Comparison of ENCODE assay signal across 1 cellular context in genomic region chr10:58266003-58266825, GRCh38.
TF ChIP-seq lines count a peak whose summit lies in the region.

No MANE protein-coding gene starts in this region.

TF ChIP-seq in GM12878, 131 proteins besides CTCF, POLR2A, EP300 and RAD21 (continued from another document and continues in another):
- TF ChIP-seq, protein P1, sequence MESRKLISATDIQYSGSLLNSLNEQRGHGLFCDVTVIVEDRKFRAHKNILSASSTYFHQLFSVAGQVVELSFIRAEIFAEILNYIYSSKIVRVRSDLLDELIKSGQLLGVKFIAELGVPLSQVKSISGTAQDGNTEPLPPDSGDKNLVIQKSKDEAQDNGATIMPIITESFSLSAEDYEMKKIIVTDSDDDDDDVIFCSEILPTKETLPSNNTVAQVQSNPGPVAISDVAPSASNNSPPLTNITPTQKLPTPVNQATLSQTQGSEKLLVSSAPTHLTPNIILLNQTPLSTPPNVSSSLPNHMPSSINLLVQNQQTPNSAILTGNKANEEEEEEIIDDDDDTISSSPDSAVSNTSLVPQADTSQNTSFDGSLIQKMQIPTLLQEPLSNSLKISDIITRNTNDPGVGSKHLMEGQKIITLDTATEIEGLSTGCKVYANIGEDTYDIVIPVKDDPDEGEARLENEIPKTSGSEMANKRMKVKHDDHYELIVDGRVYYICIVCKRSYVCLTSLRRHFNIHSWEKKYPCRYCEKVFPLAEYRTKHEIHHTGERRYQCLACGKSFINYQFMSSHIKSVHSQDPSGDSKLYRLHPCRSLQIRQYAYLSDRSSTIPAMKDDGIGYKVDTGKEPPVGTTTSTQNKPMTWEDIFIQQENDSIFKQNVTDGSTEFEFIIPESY (IDR thresholded peaks at IDR 0.05) = no peak
- TF ChIP-seq SMAD5 (IDR thresholded peaks at IDR 0.05; ENCODE audit: low read depth) (no peak), SP1 (IDR thresholded peaks at IDR 0.05; ENCODE audit: low read depth, low read length) (no peak), FOXK2 (IDR thresholded peaks at IDR 0.05) (no peak), TARDBP (IDR thresholded peaks at IDR 0.05; ENCODE audit: borderline replicate concordance) (no peak), RUNX3 (IDR thresholded peaks at IDR 0.05; ENCODE audit: low read length) (no peak; the same call in 1 of the 2 replicates), ZNF687 (IDR thresholded peaks at IDR 0.05) (peak; percentile 21; the same call in 1 of the 2 replicates), BCL3 (IDR thresholded peaks at IDR 0.05; ENCODE audit: borderline replicate concordance, insufficient read depth, low read depth, low read length, poor library complexity, severe bottlenecking) (no peak), MTA3 (IDR thresholded peaks at IDR 0.05; ENCODE audit: borderline replicate concordance, low read length) (no peak), HCFC1 (IDR thresholded peaks at IDR 0.05; ENCODE audit: low read length) (no peak), RELA (IDR thresholded peaks at IDR 0.05; ENCODE audit: borderline replicate concordance, partially characterized antibody) (no peak), NFXL1 (IDR thresholded peaks at IDR 0.05; ENCODE audit: borderline replicate concordance) (no peak), MXI1 (IDR thresholded peaks at IDR 0.05; ENCODE audit: low read depth, low read length) (peak; percentile 54; the same call in 1 of the 2 replicates), EZH2 (IDR thresholded peaks at IDR 0.05; ENCODE audit: borderline replicate concordance, control insufficient read depth, low read depth, low read length) (no peak), FOXM1 (IDR thresholded peaks at IDR 0.05; ENCODE audit: low read depth, low read length) (no peak), ASH2L (IDR thresholded peaks at IDR 0.05; ENCODE audit: borderline replicate concordance, low read depth) (no peak), SUPT20H (IDR thresholded peaks at IDR 0.05; ENCODE audit: borderline replicate concordance, control insufficient read depth, low read depth, low read length) (no peak), GABPA (IDR thresholded peaks at IDR 0.05; ENCODE audit: low read depth) (0 out of 2 replicates have a peak, but pooled peaks have one; percentile 37), IKZF2 (IDR thresholded peaks at IDR 0.05) (no peak), TAF1 (IDR thresholded peaks at IDR 0.05; ENCODE audit: borderline replicate concordance, low read depth, low read length) (no peak), ZNF207 (IDR thresholded peaks at IDR 0.05; ENCODE audit: borderline replicate concordance) (no peak), NRF1 (conservative IDR thresholded peaks at IDR 0.05; ENCODE audit: low read depth, low read length) (no peak), YBX1 (IDR thresholded peaks at IDR 0.05) (no peak), BMI1 (IDR thresholded peaks at IDR 0.05; ENCODE audit: borderline replicate concordance) (no peak), ZNF384 (IDR thresholded peaks at IDR 0.05; ENCODE audit: borderline replicate concordance, low read depth, low read length) (no peak), E2F4 (IDR thresholded peaks at IDR 0.05; ENCODE audit: low read depth, low read length) (no peak), MEF2B (IDR thresholded peaks at IDR 0.05; ENCODE audit: partially characterized antibody, poor library complexity, severe bottlenecking) (no peak), CHD1 (IDR thresholded peaks at IDR 0.05; ENCODE audit: low read depth, low read length) (no peak), PML (IDR thresholded peaks at IDR 0.05; ENCODE audit: low read length) (0 out of 2 replicates have a peak, but pooled peaks have one; percentile 10), ZNF217 (IDR thresholded peaks at IDR 0.05) (no peak), NR2F1 (conservative IDR thresholded peaks at IDR 0.05) (no peak), ZNF274 (IDR thresholded peaks at IDR 0.05; ENCODE audit: insufficient read depth, insufficient read length) (no peak)
- TF ChIP-seq, protein P2, sequence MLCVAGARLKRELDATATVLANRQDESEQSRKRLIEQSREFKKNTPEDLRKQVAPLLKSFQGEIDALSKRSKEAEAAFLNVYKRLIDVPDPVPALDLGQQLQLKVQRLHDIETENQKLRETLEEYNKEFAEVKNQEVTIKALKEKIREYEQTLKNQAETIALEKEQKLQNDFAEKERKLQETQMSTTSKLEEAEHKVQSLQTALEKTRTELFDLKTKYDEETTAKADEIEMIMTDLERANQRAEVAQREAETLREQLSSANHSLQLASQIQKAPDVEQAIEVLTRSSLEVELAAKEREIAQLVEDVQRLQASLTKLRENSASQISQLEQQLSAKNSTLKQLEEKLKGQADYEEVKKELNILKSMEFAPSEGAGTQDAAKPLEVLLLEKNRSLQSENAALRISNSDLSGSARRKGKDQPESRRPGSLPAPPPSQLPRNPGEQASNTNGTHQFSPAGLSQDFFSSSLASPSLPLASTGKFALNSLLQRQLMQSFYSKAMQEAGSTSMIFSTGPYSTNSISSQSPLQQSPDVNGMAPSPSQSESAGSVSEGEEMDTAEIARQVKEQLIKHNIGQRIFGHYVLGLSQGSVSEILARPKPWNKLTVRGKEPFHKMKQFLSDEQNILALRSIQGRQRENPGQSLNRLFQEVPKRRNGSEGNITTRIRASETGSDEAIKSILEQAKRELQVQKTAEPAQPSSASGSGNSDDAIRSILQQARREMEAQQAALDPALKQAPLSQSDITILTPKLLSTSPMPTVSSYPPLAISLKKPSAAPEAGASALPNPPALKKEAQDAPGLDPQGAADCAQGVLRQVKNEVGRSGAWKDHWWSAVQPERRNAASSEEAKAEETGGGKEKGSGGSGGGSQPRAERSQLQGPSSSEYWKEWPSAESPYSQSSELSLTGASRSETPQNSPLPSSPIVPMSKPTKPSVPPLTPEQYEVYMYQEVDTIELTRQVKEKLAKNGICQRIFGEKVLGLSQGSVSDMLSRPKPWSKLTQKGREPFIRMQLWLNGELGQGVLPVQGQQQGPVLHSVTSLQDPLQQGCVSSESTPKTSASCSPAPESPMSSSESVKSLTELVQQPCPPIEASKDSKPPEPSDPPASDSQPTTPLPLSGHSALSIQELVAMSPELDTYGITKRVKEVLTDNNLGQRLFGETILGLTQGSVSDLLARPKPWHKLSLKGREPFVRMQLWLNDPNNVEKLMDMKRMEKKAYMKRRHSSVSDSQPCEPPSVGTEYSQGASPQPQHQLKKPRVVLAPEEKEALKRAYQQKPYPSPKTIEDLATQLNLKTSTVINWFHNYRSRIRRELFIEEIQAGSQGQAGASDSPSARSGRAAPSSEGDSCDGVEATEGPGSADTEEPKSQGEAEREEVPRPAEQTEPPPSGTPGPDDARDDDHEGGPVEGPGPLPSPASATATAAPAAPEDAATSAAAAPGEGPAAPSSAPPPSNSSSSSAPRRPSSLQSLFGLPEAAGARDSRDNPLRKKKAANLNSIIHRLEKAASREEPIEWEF (IDR thresholded peaks at IDR 0.05; ENCODE audit: insufficient replicate concordance, low read depth, low read length) = no peak
- TF ChIP-seq, protein P3, sequence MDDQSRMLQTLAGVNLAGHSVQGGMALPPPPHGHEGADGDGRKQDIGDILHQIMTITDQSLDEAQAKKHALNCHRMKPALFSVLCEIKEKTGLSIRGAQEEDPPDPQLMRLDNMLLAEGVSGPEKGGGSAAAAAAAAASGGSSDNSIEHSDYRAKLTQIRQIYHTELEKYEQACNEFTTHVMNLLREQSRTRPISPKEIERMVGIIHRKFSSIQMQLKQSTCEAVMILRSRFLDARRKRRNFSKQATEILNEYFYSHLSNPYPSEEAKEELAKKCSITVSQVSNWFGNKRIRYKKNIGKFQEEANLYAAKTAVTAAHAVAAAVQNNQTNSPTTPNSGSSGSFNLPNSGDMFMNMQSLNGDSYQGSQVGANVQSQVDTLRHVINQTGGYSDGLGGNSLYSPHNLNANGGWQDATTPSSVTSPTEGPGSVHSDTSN (IDR thresholded peaks at IDR 0.05; ENCODE audit: insufficient replicate concordance, low read depth, low read length) = no peak
- TF ChIP-seq, protein P4, sequence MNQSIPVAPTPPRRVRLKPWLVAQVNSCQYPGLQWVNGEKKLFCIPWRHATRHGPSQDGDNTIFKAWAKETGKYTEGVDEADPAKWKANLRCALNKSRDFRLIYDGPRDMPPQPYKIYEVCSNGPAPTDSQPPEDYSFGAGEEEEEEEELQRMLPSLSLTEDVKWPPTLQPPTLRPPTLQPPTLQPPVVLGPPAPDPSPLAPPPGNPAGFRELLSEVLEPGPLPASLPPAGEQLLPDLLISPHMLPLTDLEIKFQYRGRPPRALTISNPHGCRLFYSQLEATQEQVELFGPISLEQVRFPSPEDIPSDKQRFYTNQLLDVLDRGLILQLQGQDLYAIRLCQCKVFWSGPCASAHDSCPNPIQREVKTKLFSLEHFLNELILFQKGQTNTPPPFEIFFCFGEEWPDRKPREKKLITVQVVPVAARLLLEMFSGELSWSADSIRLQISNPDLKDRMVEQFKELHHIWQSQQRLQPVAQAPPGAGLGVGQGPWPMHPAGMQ (IDR thresholded peaks at IDR 0.05; ENCODE audit: borderline replicate concordance) = no peak
- TF ChIP-seq, protein P5, sequence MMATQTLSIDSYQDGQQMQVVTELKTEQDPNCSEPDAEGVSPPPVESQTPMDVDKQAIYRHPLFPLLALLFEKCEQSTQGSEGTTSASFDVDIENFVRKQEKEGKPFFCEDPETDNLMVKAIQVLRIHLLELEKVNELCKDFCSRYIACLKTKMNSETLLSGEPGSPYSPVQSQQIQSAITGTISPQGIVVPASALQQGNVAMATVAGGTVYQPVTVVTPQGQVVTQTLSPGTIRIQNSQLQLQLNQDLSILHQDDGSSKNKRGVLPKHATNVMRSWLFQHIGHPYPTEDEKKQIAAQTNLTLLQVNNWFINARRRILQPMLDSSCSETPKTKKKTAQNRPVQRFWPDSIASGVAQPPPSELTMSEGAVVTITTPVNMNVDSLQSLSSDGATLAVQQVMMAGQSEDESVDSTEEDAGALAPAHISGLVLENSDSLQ (IDR thresholded peaks at IDR 0.05) = peak; percentile 64
- TF ChIP-seq, protein P6, sequence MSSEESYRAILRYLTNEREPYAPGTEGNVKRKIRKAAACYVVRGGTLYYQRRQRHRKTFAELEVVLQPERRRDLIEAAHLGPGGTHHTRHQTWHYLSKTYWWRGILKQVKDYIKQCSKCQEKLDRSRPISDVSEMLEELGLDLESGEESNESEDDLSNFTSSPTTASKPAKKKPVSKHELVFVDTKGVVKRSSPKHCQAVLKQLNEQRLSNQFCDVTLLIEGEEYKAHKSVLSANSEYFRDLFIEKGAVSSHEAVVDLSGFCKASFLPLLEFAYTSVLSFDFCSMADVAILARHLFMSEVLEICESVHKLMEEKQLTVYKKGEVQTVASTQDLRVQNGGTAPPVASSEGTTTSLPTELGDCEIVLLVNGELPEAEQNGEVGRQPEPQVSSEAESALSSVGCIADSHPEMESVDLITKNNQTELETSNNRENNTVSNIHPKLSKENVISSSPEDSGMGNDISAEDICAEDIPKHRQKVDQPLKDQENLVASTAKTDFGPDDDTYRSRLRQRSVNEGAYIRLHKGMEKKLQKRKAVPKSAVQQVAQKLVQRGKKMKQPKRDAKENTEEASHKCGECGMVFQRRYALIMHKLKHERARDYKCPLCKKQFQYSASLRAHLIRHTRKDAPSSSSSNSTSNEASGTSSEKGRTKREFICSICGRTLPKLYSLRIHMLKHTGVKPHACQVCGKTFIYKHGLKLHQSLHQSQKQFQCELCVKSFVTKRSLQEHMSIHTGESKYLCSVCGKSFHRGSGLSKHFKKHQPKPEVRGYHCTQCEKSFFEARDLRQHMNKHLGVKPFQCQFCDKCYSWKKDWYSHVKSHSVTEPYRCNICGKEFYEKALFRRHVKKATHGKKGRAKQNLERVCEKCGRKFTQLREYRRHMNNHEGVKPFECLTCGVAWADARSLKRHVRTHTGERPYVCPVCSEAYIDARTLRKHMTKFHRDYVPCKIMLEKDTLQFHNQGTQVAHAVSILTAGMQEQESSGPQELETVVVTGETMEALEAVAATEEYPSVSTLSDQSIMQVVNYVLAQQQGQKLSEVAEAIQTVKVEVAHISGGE (CRISPR knock-in tag; IDR thresholded peaks at IDR 0.05) = no peak
- TF ChIP-seq, protein P7, sequence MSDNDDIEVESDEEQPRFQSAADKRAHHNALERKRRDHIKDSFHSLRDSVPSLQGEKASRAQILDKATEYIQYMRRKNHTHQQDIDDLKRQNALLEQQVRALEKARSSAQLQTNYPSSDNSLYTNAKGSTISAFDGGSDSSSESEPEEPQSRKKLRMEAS (IDR thresholded peaks at IDR 0.05; ENCODE audit: low read depth, low read length) = no peak
